26 cellular contexts compared by ENCODE assay signal in genomic region chr17:79953335-79953734, GRCh38.
"Had no signal": no experiment of that assay in that cellular context is flagged by ENCODE, and none has a peak within 500 bp of the region (broad histone marks: within the 10 kb centered on the region; RNA-seq: fewer than 3 reads in every experiment).

No MANE protein-coding gene starts in this region.

- H3K4me1 Mint-ChIP-seq: activated CD4-positive, alpha-beta T cell treated with anti-CD3 and anti-CD28 coated beads, Interleukin-2, amount 10 ng/mL, durations not matched to agents 7 days and 5 days; activated T-helper 17 cell treated with anti-CD3 and anti-CD28 coated beads, Interleukin-2, amount 50 U/mL, for 72 hours; central memory CD8-positive, alpha-beta T cell had no signal

- H3K27me3 Mint-ChIP-seq: activated naive CD8-positive, alpha-beta T cell treated with anti-CD3 and anti-CD28 coated beads for 36 hours; naive thymus-derived CD8-positive, alpha-beta T cell had no signal

- H2AFZ ChIP-seq: neural progenitor cell had no signal

- H3K27ac ChIP-seq: breast epithelium, colonic mucosa, epithelial cell of prostate, neural progenitor cell, right atrium auricular region, stomach, uterus, VCaP had no signal

- ATAC-seq: activated T-helper 17 cell treated with anti-CD3 and anti-CD28 coated beads, Interleukin-2, amount 50 U/mL, for 72 hours; gastroesophageal sphincter; left ventricle myocardium superior; naive thymus-derived CD8-positive, alpha-beta T cell; stimulated activated effector memory CD8-positive, alpha-beta T cell treated with anti-CD3 and anti-CD28 coated beads, Interleukin-12 subunit alpha, Interleukin-12 subunit beta, amount 100 ng/mL, for 72 hours had no signal

- H3K4me1 ChIP-seq: colonic mucosa had no signal

- H3K27ac Mint-ChIP-seq: activated CD4-positive, alpha-beta T cell treated with anti-CD3 and anti-CD28 coated beads, Interleukin-2, amount 10 ng/mL, durations not matched to agents 7 days and 5 days; activated naive CD8-positive, alpha-beta T cell treated with anti-CD3 and anti-CD28 coated beads for 36 hours; activated T-helper 17 cell treated with anti-CD3 and anti-CD28 coated beads, Interleukin-2, amount 50 U/mL, for 72 hours; stimulated activated effector memory CD8-positive, alpha-beta T cell treated with anti-CD3 and anti-CD28 coated beads, Interleukin-12 subunit alpha, Interleukin-12 subunit beta, amount 100 ng/mL, for 72 hours; T-helper 2 cell treated with Interferon-gamma antibody and Interleukin-4, amounts not matched to agents 5 μg/mL and 100 μg/mL, for 36 hours had no signal

- H3K4me3 Mint-ChIP-seq: activated CD4-positive, alpha-beta T cell treated with anti-CD3 and anti-CD28 coated beads, Interleukin-2, amount 10 ng/mL, durations not matched to agents 7 days and 5 days; activated naive CD8-positive, alpha-beta T cell treated with anti-CD3 and anti-CD28 coated beads for 36 hours; activated T-helper 17 cell treated with anti-CD3 and anti-CD28 coated beads, Interleukin-2, amount 50 U/mL, for 72 hours; central memory CD8-positive, alpha-beta T cell; naive thymus-derived CD8-positive, alpha-beta T cell; stimulated activated effector memory CD8-positive, alpha-beta T cell treated with anti-CD3 and anti-CD28 coated beads, Interleukin-12 subunit alpha, Interleukin-12 subunit beta, amount 100 ng/mL, for 72 hours; T-helper 2 cell treated with Interferon-gamma antibody and Interleukin-4, amounts not matched to agents 5 μg/mL and 100 μg/mL, for 36 hours had no signal

- H3K4me3 ChIP-seq: breast epithelium, colonic mucosa, gastroesophageal sphincter, neural progenitor cell, prostate gland, right atrium auricular region, stomach, transverse colon, uterus had no signal

- DNase-seq: activated CD4-positive, alpha-beta T cell treated with anti-CD3 and anti-CD28 coated beads, Interleukin-2, amount 10 ng/mL, durations not matched to agents 7 days and 5 days; activated CD4-positive, CD25-positive, alpha-beta regulatory T cell treated with anti-CD3 and anti-CD28 coated beads, Interleukin-2, amount 50 U/mL, for 72 hours; activated naive CD4-positive, alpha-beta T cell treated with Interleukin-2 at 50 U/mL for 16 hours; activated naive CD8-positive, alpha-beta T cell treated with anti-CD3 and anti-CD28 coated beads for 36 hours; activated T-cell treated with anti-CD3 and anti-CD28 coated beads, Interleukin-2, amount 50 U/mL, for 1 hour; colonic mucosa; hypothalamus; left ventricle myocardium superior; mammary epithelial cell; naive thymus-derived CD8-positive, alpha-beta T cell; stimulated activated CD4-positive, alpha-beta T cell treated with anti-CD3 and anti-CD28 coated beads, Interleukin-12 subunit alpha, Interleukin-12 subunit beta, amount 100 ng/mL, for 4 hours; stomach; transverse colon had no signal

- H3K27me3 ChIP-seq: breast epithelium, colonic mucosa, gastroesophageal sphincter, right atrium auricular region, stomach, transverse colon, uterus had no signal

- H3K36me3 Mint-ChIP-seq: stimulated activated effector memory CD8-positive, alpha-beta T cell treated with anti-CD3 and anti-CD28 coated beads, Interleukin-12 subunit alpha, Interleukin-12 subunit beta, amount 100 ng/mL, for 72 hours had no signal

- H3K4me2 ChIP-seq: neural progenitor cell had no signal

- H3K36me3 ChIP-seq: breast epithelium, colonic mucosa, neural progenitor cell, prostate gland, transverse colon, uterus had no signal

- H3K9me3 Mint-ChIP-seq: activated CD4-positive, alpha-beta T cell treated with anti-CD3 and anti-CD28 coated beads, Interleukin-2, amount 10 ng/mL, durations not matched to agents 7 days and 5 days; activated naive CD8-positive, alpha-beta T cell treated with anti-CD3 and anti-CD28 coated beads for 36 hours; activated T-helper 17 cell treated with anti-CD3 and anti-CD28 coated beads, Interleukin-2, amount 50 U/mL, for 72 hours; central memory CD8-positive, alpha-beta T cell; mesothelial cell of epicardium; naive thymus-derived CD8-positive, alpha-beta T cell; neural progenitor cell; stimulated activated effector memory CD8-positive, alpha-beta T cell treated with anti-CD3 and anti-CD28 coated beads, Interleukin-12 subunit alpha, Interleukin-12 subunit beta, amount 100 ng/mL, for 72 hours; T-helper 2 cell treated with Interferon-gamma antibody and Interleukin-4, amounts not matched to agents 5 μg/mL and 100 μg/mL, for 36 hours had no signal

- H3K9me3 ChIP-seq: breast epithelium, colonic mucosa, gastroesophageal sphincter, prostate gland, right atrium auricular region, stomach, transverse colon, uterus had no signal
